Comparison of ENCODE assay signal across 2 cellular contexts in the genomic region with DNA sequence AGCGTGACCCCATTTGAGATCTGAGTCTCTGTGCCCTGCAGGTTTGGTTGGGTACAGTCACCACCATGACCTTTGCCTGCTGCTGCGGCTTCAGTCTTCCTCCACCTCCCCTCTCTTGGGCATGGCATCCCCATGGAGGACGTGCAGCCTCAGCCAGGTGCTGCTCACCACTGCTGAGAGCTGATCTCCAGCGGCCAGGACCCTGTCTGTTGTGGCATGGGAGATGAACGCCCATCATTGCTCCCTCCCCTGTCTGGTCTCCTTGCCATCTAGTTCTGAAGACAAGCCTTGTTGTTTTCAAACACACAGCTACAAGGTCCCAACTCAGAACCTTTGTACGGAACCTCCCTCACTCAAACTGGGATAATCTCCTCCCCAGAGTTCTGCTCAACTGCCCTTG.
TF ChIP-seq lines count a peak whose summit lies in the region.

No MANE protein-coding gene starts in this region.

TF ChIP-seq in SK-N-SH, 30 proteins besides CTCF, POLR2A, EP300 and RAD21 (continued from another document):
- TF ChIP-seq, protein P1, sequence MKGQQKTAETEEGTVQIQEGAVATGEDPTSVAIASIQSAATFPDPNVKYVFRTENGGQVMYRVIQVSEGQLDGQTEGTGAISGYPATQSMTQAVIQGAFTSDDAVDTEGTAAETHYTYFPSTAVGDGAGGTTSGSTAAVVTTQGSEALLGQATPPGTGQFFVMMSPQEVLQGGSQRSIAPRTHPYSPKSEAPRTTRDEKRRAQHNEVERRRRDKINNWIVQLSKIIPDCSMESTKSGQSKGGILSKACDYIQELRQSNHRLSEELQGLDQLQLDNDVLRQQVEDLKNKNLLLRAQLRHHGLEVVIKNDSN (IDR thresholded peaks at IDR 0.05; ENCODE audit: borderline replicate concordance, low read depth), result no peak

TF ChIP-seq in SK-N-SH treated with all-trans-retinoic acid at 6 μM for 48 hours, 23 proteins besides CTCF, POLR2A, EP300 and RAD21 (continued from another document):
- TF ChIP-seq, protein P2, sequence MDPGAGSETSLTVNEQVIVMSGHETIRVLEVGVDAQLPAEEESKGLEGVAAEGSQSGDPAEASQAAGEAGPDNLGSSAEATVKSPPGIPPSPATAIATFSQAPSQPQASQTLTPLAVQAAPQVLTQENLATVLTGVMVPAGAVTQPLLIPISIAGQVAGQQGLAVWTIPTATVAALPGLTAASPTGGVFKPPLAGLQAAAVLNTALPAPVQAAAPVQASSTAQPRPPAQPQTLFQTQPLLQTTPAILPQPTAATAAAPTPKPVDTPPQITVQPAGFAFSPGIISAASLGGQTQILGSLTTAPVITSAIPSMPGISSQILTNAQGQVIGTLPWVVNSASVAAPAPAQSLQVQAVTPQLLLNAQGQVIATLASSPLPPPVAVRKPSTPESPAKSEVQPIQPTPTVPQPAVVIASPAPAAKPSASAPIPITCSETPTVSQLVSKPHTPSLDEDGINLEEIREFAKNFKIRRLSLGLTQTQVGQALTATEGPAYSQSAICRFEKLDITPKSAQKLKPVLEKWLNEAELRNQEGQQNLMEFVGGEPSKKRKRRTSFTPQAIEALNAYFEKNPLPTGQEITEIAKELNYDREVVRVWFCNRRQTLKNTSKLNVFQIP (CRISPR knock-in tag; IDR thresholded peaks at IDR 0.05; ENCODE audit: borderline replicate concordance, low read depth), result no peak
- TF ChIP-seq TSHZ2 (CRISPR knock-in tag; IDR thresholded peaks at IDR 0.05), result no peak
- no peak for TF ChIP-seq SNAI2 (CRISPR knock-in tag; IDR thresholded peaks at IDR 0.05)
- TF ChIP-seq ARNTL (CRISPR knock-in tag; IDR thresholded peaks at IDR 0.05; ENCODE audit: borderline replicate concordance, low read depth), result no peak
- TF ChIP-seq TCF4 (CRISPR knock-in tag; IDR thresholded peaks at IDR 0.05; ENCODE audit: borderline replicate concordance), result no peak
